In the genomic region with DNA sequence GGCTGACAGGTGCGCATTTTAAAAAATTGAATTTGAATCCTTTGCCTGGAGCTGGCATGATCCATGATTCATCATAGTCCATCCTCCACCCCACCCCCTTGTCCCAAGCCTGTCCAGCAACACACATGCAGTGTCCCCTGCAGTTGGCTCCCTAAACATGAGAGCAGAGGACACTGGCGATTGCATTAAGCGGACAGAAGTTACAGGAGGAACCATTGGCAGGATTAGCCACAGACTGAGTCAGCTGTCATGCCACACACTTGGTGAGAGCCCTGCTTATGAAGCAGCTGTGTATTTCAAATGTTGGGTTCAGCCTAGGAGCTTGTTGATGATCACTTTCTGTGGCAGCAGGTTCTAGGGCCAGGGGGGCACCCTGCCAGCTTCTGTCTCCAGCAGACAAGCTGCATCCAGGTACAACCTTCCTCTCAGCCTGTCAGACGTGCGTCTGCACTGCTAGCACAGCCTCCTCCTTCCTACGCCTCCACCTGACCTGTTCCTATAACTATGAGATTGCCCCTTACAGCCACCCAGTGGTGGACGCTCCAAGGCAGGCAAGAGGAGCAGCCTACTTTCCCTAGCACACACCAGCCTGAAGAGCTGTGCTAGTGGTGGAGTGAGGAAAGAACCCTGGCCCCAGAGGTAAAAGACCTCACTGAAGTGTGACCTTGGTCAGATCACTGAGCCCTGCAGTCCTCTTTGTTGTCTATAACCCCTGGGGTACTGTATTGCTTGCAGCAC, we compare ENCODE assay signal across 17 cellular contexts.
A peak's percentile ranks its signal among the peaks of the same experiment; 100 is the strongest.
DNase-seq lines count a peak whose midpoint lies in the region; ATAC-seq, FAIRE-seq and TF ChIP-seq lines count a peak whose summit lies in the region.
"Had no signal": no experiment of that assay in that cellular context is flagged by ENCODE, and none has a peak within 500 bp of the region (broad histone marks: within the 10 kb centered on the region; RNA-seq: fewer than 3 reads in every experiment).

No MANE protein-coding gene starts in this region.

- no peak overlapping the region for H3K4me3 ChIP-seq in BLaER1
- no peak overlapping the region for H3K4me3 ChIP-seq in IMR-90 (ENCODE audit: insufficient read depth, low read depth, low read length)
- H3K4me3 ChIP-seq in bronchial epithelial cell (ENCODE audit: low read depth, low read length): no peak overlapping the region
- H3K4me3 ChIP-seq in left lung: no peak overlapping the region
- no peak overlapping the region for H3K4me3 ChIP-seq in smooth muscle cell
- H3K4me3 ChIP-seq in WERI-Rb-1 (ENCODE audit: low read depth, low read length): no peak overlapping the region
- H3K4me3 ChIP-seq: Peyer's patch, stomach, vagina had no signal

- H4K20me1 ChIP-seq in BLaER1: peaks cover 8% of the 10 kb centered on the region; the same call in 1 of the 2 replicates
- no peaks in the 10 kb centered on the region for H4K20me1 ChIP-seq in IMR-90 (ENCODE audit: insufficient read depth, low read length)
- H4K20me1 ChIP-seq in smooth muscle cell (ENCODE audit: low read depth): no peaks in the 10 kb centered on the region

- intact Hi-C loops in IMR-90 (cut with micrococcal nuclease): no loop called here
- intact Hi-C loops in left lung (cut with DNase I): no loop called here

- no peak overlapping the region for H3K9ac ChIP-seq in BLaER1
- no peak overlapping the region for H3K9ac ChIP-seq in IMR-90 (ENCODE audit: low read depth, low read length)
- no peak overlapping the region for H3K9ac ChIP-seq in smooth muscle cell (ENCODE audit: low read depth)

- H3K4me1 ChIP-seq in BLaER1 (peaks cover 17% of the 10 kb centered on the region), IMR-90 (ENCODE audit: control insufficient read depth, insufficient read depth, low read length) (no peaks in the 10 kb centered on the region; the same call in 1 of the 2 replicates), left lung (peaks cover 3 to 13% of the 10 kb centered on the region in 2 donors), smooth muscle cell (ENCODE audit: low read depth) (no peaks in the 10 kb centered on the region)
- H3K4me1 ChIP-seq: Peyer's patch had no signal

- no peak overlapping the region for H2AK5ac ChIP-seq in IMR-90 (ENCODE audit: low read depth, low read length)

- no peak overlapping the region for H2BK20ac ChIP-seq in IMR-90 (ENCODE audit: low read depth, low read length)

- H2BK5ac ChIP-seq in IMR-90 (ENCODE audit: low read depth, low read length, poor library complexity, severe bottlenecking): no peak overlapping the region

- no peaks in the 10 kb centered on the region for H3K9me3 ChIP-seq in BLaER1
- no peaks in the 10 kb centered on the region for H3K9me3 ChIP-seq in IMR-90 (ENCODE audit: control insufficient read depth, insufficient read depth, low read length)
- H3K9me3 ChIP-seq in left lung: no peaks in the 10 kb centered on the region
- H3K9me3 ChIP-seq in smooth muscle cell (replicated peaks; ENCODE audit: low read depth): no peaks in the 10 kb centered on the region
- H3K9me3 ChIP-seq in WERI-Rb-1 (ENCODE audit: severe bottlenecking): no peaks in the 10 kb centered on the region
- H3K9me3 ChIP-seq: Peyer's patch, stomach, vagina had no signal

- TF ChIP-seq POLR2A in IMR-90 (IDR thresholded peaks at IDR 0.05; ENCODE audit: low read depth, low read length): no peak

- no peak overlapping the region for H3K4ac ChIP-seq in IMR-90 (ENCODE audit: low read depth, low read length)

- no peak overlapping the region for H2BK120ac ChIP-seq in IMR-90 (ENCODE audit: low read depth, low read length)

- WGBS in IMR-90 (ENCODE audit: extremely low coverage in 2 of 2, insufficient read length in 1 of 2), 2 experiments: no CpG with 5 or more reads among the region's 7 CpGs
- WGBS in smooth muscle cell (ENCODE audit: low lambda C conversion rate): 82% methylated on average over 7 of the region's 7 CpGs

- H3K18ac ChIP-seq in IMR-90 (ENCODE audit: low read depth, low read length): no peak overlapping the region

- no peak overlapping the region for H3K23ac ChIP-seq in IMR-90 (ENCODE audit: low read depth, low read length)

- H3K56ac ChIP-seq in IMR-90 (ENCODE audit: extremely low read depth, insufficient read depth, low read length): no peak overlapping the region

- dilution Hi-C loops in IMR-90 (cut with HindIII; ENCODE audit: low sequenced_read_pairs, unreplicated experiment): no loop called here

- H4K91ac ChIP-seq in IMR-90 (ENCODE audit: insufficient read depth, low read depth, low read length): no peak overlapping the region

- ATAC-seq in IMR-90 (ENCODE audit: low read depth): no peak
- peak; percentile 17 for ATAC-seq in left lung
- ATAC-seq in GM21529 (IDR thresholded peaks at IDR 0.05; ENCODE audit: unreplicated experiment): no peak

- no peak overlapping the region for H4K8ac ChIP-seq in IMR-90 (ENCODE audit: low read depth in 2 of 2, low read length in 2 of 2)

- in situ Hi-C loops in IMR-90 (cut with MboI; ENCODE audit: low sequenced_read_pairs): no loop called here

- no peaks in the 10 kb centered on the region; the same call in 1 of the 2 replicates for H3K9me1 ChIP-seq in IMR-90 (ENCODE audit: insufficient read depth, low read length)

- FAIRE-seq in bronchial epithelial cell (lab: Jason Lieb, UNC): peak; percentile 73

- no peak overlapping the region for H4K5ac ChIP-seq in IMR-90 (ENCODE audit: low read depth, low read length)

- no peaks in the 10 kb centered on the region for H3K79me1 ChIP-seq in IMR-90 (ENCODE audit: low read depth in 1 of 2, low read length in 2 of 2)

- no peak for TF ChIP-seq CTCF in IMR-90 (conservative IDR thresholded peaks at IDR 0.05; ENCODE audit: low read depth, low read length)
- TF ChIP-seq CTCF in bronchial epithelial cell (IDR thresholded peaks at IDR 0.05; ENCODE audit: insufficient read depth, low read length, severe bottlenecking): no peak
- TF ChIP-seq CTCF in left lung (IDR thresholded peaks at IDR 0.05): no peak
- no peak for TF ChIP-seq CTCF in smooth muscle cell (IDR thresholded peaks at IDR 0.05; ENCODE audit: borderline replicate concordance, insufficient read depth, poor library complexity, severe bottlenecking)
- no peak for TF ChIP-seq CTCF in WERI-Rb-1 (IDR thresholded peaks at IDR 0.05; ENCODE audit: low read depth, low read length)

- H3K27ac ChIP-seq in BLaER1 (no peak overlapping the region), IMR-90 (ENCODE audit: insufficient read depth, low read length) (no peak overlapping the region), left lung (no peak overlapping the region), smooth muscle cell (ENCODE audit: low read depth) (no peak overlapping the region), WERI-Rb-1 (no peak overlapping the region)
- H3K27ac ChIP-seq: Peyer's patch, stomach, vagina had no signal

- peak overlapping the region; percentile 35 for H2AFZ ChIP-seq in IMR-90 (replicated peaks; ENCODE audit: low read length, poor library complexity)
- H2AFZ ChIP-seq in smooth muscle cell (ENCODE audit: low read depth): no peak overlapping the region

- H3K4me2 ChIP-seq in BLaER1 (peak overlapping the region; percentile 50), IMR-90 (ENCODE audit: low read depth, low read length) (no peak overlapping the region), smooth muscle cell (no peak overlapping the region)

- no peaks in the 10 kb centered on the region for H3F3A ChIP-seq in smooth muscle cell (ENCODE audit: low read depth)

- no peaks in the 10 kb centered on the region for H3K36me3 ChIP-seq in BLaER1
- H3K36me3 ChIP-seq in IMR-90 (ENCODE audit: control insufficient read depth, insufficient read depth, low read length): no peaks in the 10 kb centered on the region
- no peaks in the 10 kb centered on the region for H3K36me3 ChIP-seq in bronchial epithelial cell (ENCODE audit: control insufficient read depth, insufficient read depth, low read length)
- no peaks in the 10 kb centered on the region for H3K36me3 ChIP-seq in left lung
- no peaks in the 10 kb centered on the region for H3K36me3 ChIP-seq in smooth muscle cell (ENCODE audit: low read depth)
- H3K36me3 ChIP-seq in WERI-Rb-1: no peaks in the 10 kb centered on the region
- H3K36me3 ChIP-seq: Peyer's patch, stomach, vagina had no signal

- H3K79me2 ChIP-seq in smooth muscle cell (ENCODE audit: low read depth): no peaks in the 10 kb centered on the region

- DNase-seq in IMR-90: no peak
- DNase-seq in bronchial epithelial cell (ENCODE audit: low read depth): no peak
- DNase-seq in left lung: no peak
- DNase-seq in NCI-H2029 treated with DMSO at 0.1 percent for 48 hours (lab: John Stamatoyannopoulos, UW): no peak
- DNase-seq in smooth muscle cell (lab: John Stamatoyannopoulos, UW; ENCODE audit: unreplicated experiment): no peak
- DNase-seq in WERI-Rb-1: no peak
- DNase-seq: activated CD8-positive, alpha-beta memory T cell treated with anti-CD3 and anti-CD28 coated beads for 24 hours; amniotic stem cell; cerebellar nuclear complex; natural killer cell; NCI-H1930; Peyer's patch; stimulated activated CD4-positive, alpha-beta T cell treated with anti-CD3 and anti-CD28 coated beads, Interleukin-15, amount 100 ng/mL, for 24 hours; stomach had no signal

- BruUV-seq in IMR-90 (replicated peaks; lab: Mats Ljungman, UMichigan): no TSS peak

- H3K14ac ChIP-seq in IMR-90 (replicated peaks; ENCODE audit: low read depth, low read length): no peak overlapping the region

- no peak overlapping the region for H2BK15ac ChIP-seq in IMR-90 (ENCODE audit: low read depth, low read length)

- H3K27me3 ChIP-seq in BLaER1: no peaks in the 10 kb centered on the region
- no peaks in the 10 kb centered on the region for H3K27me3 ChIP-seq in IMR-90 (ENCODE audit: control insufficient read depth, insufficient read depth, low read length)
- no peaks in the 10 kb centered on the region for H3K27me3 ChIP-seq in bronchial epithelial cell (ENCODE audit: control insufficient read depth, insufficient read depth, low read length)
- no peaks in the 10 kb centered on the region for H3K27me3 ChIP-seq in left lung
- no peaks in the 10 kb centered on the region for H3K27me3 ChIP-seq in smooth muscle cell (ENCODE audit: low read depth)
- H3K27me3 ChIP-seq in WERI-Rb-1 (ENCODE audit: insufficient read depth, low read depth, severe bottlenecking): peaks cover 75% of the 10 kb centered on the region
- H3K27me3 ChIP-seq: Peyer's patch, stomach, vagina had no signal

- no peak for TF ChIP-seq RAD21 in IMR-90 (IDR thresholded peaks at IDR 0.05; ENCODE audit: low read length)

- CTCF ChIA-PET in IMR-90 (lab: Yijun Ruan, JAX): no interaction called here

- POLR2A ChIA-PET in IMR-90 (lab: Charles Lee; ENCODE audit: unreplicated experiment): no interaction called here

- H2AK9ac ChIP-seq in IMR-90 (replicated peaks; ENCODE audit: low read depth, low read length, poor library complexity): no peak overlapping the region

TF ChIP-seq in IMR-90, 13 proteins besides CTCF, POLR2A, EP300 and RAD21 (continues in another document):
- TF ChIP-seq SMC3 (IDR thresholded peaks at IDR 0.05; ENCODE audit: low read depth, low read length) (no peak), NFE2L2 (IDR thresholded peaks at IDR 0.05; ENCODE audit: low read depth, low read length) (no peak), MXI1 (IDR thresholded peaks at IDR 0.05; ENCODE audit: borderline replicate concordance, low read depth, low read length) (no peak)
